1 cellular context compared by ENCODE assay signal in genomic region chr16:30949655-30950515, GRCh38.
TF ChIP-seq lines count a peak whose summit lies in the region.

No MANE protein-coding gene starts in this region.

TF ChIP-seq in HepG2, 621 proteins besides CTCF, POLR2A, EP300 and RAD21 (continued from another document and continues in another):
- no peak for TF ChIP-seq ZNF460 (CRISPR knock-in tag; IDR thresholded peaks at IDR 0.05; ENCODE audit: borderline replicate concordance)
- peak; percentile 36; the same call in 1 of the 2 replicates for TF ChIP-seq AHR (CRISPR knock-in tag; IDR thresholded peaks at IDR 0.05)
- no peak for TF ChIP-seq ZNF367 (CRISPR knock-in tag; IDR thresholded peaks at IDR 0.05; ENCODE audit: borderline replicate concordance)
- no peak for TF ChIP-seq SNAPC4 (CRISPR knock-in tag; IDR thresholded peaks at IDR 0.05)
- TF ChIP-seq SOX5 (CRISPR knock-in tag; IDR thresholded peaks at IDR 0.05; ENCODE audit: borderline replicate concordance), result peak; percentile 67
- TF ChIP-seq SUZ12 (IDR thresholded peaks at IDR 0.05; ENCODE audit: low read depth, low read length), result no peak
- TF ChIP-seq PAX8 (CRISPR knock-in tag; IDR thresholded peaks at IDR 0.05; ENCODE audit: borderline replicate concordance), result peak; percentile 86; the same call in 1 of the 2 replicates
- TF ChIP-seq HMG20B (CRISPR knock-in tag; conservative IDR thresholded peaks at IDR 0.05), result peak; percentile 71; the same call in 1 of the 2 replicates
- peak; percentile 92 for TF ChIP-seq MXD3 (CRISPR knock-in tag; IDR thresholded peaks at IDR 0.05)
- TF ChIP-seq MED1 (CRISPR knock-in tag; IDR thresholded peaks at IDR 0.05), result peak; percentile 93
- TF ChIP-seq ZNF629 (CRISPR knock-in tag; conservative IDR thresholded peaks at IDR 0.05), result no peak; the same call in 1 of the 2 replicates
- peak; percentile 68; the same call in 1 of the 2 replicates for TF ChIP-seq POGK (CRISPR knock-in tag; conservative IDR thresholded peaks at IDR 0.05)
- peak; percentile 58; the same call in 1 of the 2 replicates for TF ChIP-seq ZSCAN5A (CRISPR knock-in tag; IDR thresholded peaks at IDR 0.05; ENCODE audit: borderline replicate concordance)
- 0 out of 2 replicates have a peak, but pooled peaks have one; percentile 38 for TF ChIP-seq EEA1 (CRISPR knock-in tag; IDR thresholded peaks at IDR 0.05; ENCODE audit: borderline replicate concordance)
- no peak for TF ChIP-seq CHD2 (IDR thresholded peaks at IDR 0.05; ENCODE audit: low read depth, low read length)
- no peak for TF ChIP-seq ZNF7 (CRISPR knock-in tag; IDR thresholded peaks at IDR 0.05)
- 0 out of 2 replicates have a peak, but pooled peaks have one; percentile 54 for TF ChIP-seq ZBTB44 (CRISPR knock-in tag; IDR thresholded peaks at IDR 0.05)
- TF ChIP-seq MBD4 (IDR thresholded peaks at IDR 0.05; ENCODE audit: borderline replicate concordance, low read length), result no peak
- TF ChIP-seq HDAC2 (CRISPR knock-in tag; IDR thresholded peaks at IDR 0.05), result peak; percentile 90
- TF ChIP-seq BCL3 (CRISPR knock-in tag; IDR thresholded peaks at IDR 0.05), result no peak; the same call in none of the 2 replicates
- no peak for TF ChIP-seq PCBP2 (optimal IDR thresholded peaks at IDR 0.05; ENCODE audit: low read depth, low read length, poor library complexity, severe bottlenecking)
- peak; percentile 74; the same call in 1 of the 2 replicates for TF ChIP-seq THAP9 (CRISPR knock-in tag; IDR thresholded peaks at IDR 0.05; ENCODE audit: borderline replicate concordance)
- peak; percentile 98 for TF ChIP-seq KDM2A (CRISPR knock-in tag; IDR thresholded peaks at IDR 0.05; ENCODE audit: borderline replicate concordance, low read depth)
- peak; percentile 97 for TF ChIP-seq ZNF687 (CRISPR knock-in tag; IDR thresholded peaks at IDR 0.05)
- TF ChIP-seq U2AF2 (IDR thresholded peaks at IDR 0.05; ENCODE audit: low read depth, low read length), result no peak
- peak; percentile 81; the same call in 1 of the 2 replicates for TF ChIP-seq KDM5B (CRISPR knock-in tag; IDR thresholded peaks at IDR 0.05; ENCODE audit: borderline replicate concordance)
- no peak for TF ChIP-seq ZNF382 (CRISPR knock-in tag; IDR thresholded peaks at IDR 0.05; ENCODE audit: borderline replicate concordance)
- TF ChIP-seq FIP1L1 (IDR thresholded peaks at IDR 0.05; ENCODE audit: borderline replicate concordance, insufficient read depth, low read depth, low read length), result 0 out of 2 replicates have a peak, but pooled peaks have one; percentile 76
- peak; percentile 93 for TF ChIP-seq UBTF (CRISPR knock-in tag; IDR thresholded peaks at IDR 0.05)
- TF ChIP-seq ZSCAN9 (CRISPR knock-in tag; IDR thresholded peaks at IDR 0.05; ENCODE audit: borderline replicate concordance), result peak; percentile 92
- TF ChIP-seq SOX13 (IDR thresholded peaks at IDR 0.05), result peak; percentile 65; the same call in 1 of the 2 replicates
- TF ChIP-seq SOX13 (CRISPR knock-in tag; conservative IDR thresholded peaks at IDR 0.05 in 1 of 2, IDR thresholded peaks at IDR 0.05 in 1 of 2), result peak in 1 of 2 experiments; percentile 66; a peak in 2 of 4 replicates
- no peak for TF ChIP-seq ZNF777 (CRISPR knock-in tag; IDR thresholded peaks at IDR 0.05)
